In genomic region chr3:111859974-111860859, GRCh38 we compare ENCODE assay signal across 8 cellular contexts. TPM values are rescaled to one million over a fixed set of nuclear protein-coding genes. Genes with fewer than 3 reads are reported as not detected.
A peak's percentile ranks its signal among the peaks of the same experiment; 100 is the strongest.
DNase-seq lines count a peak whose midpoint lies in the region; ATAC-seq and TF ChIP-seq lines count a peak whose summit lies in the region.

No MANE protein-coding gene starts in this region.

- H3K27ac ChIP-seq in C4-2B: peak overlapping the region; percentile 7

- peak; percentile 91 for ATAC-seq in GM19324 (IDR thresholded peaks at IDR 0.05; ENCODE audit: low FRiP score, unreplicated experiment)
- ATAC-seq in HG03432 (IDR thresholded peaks at IDR 0.05; ENCODE audit: unreplicated experiment): peak; percentile 89
- ATAC-seq in effector memory CD8-positive, alpha-beta T cell (replicated peaks): peak; percentile 54
- ATAC-seq in memory B cell (ENCODE audit: low read depth): peak; percentile 71

- H3K9me3 Mint-ChIP-seq in activated CD4-positive, alpha-beta memory T cell treated with anti-CD3 and anti-CD28 coated beads, Interleukin-2, amount 10 ng/mL, durations not matched to agents 7 days and 5 days: no peaks in the 10 kb centered on the region
- H3K9me3 Mint-ChIP-seq in effector memory CD8-positive, alpha-beta T cell: no peaks in the 10 kb centered on the region
- H3K9me3 Mint-ChIP-seq in memory B cell: no peaks in the 10 kb centered on the region

- H3K4me3 Mint-ChIP-seq in activated CD4-positive, alpha-beta memory T cell treated with anti-CD3 and anti-CD28 coated beads, Interleukin-2, amount 10 ng/mL, durations not matched to agents 7 days and 5 days: peak overlapping the region; percentile 87
- H3K4me3 Mint-ChIP-seq in effector memory CD8-positive, alpha-beta T cell: peak overlapping the region; percentile 96 to 99
- H3K4me3 Mint-ChIP-seq in memory B cell: peak overlapping the region; percentile 92

- peaks cover 38% of the 10 kb centered on the region for H3K27me3 Mint-ChIP-seq in activated CD4-positive, alpha-beta memory T cell treated with anti-CD3 and anti-CD28 coated beads, Interleukin-2, amount 10 ng/mL, durations not matched to agents 7 days and 5 days
- H3K27me3 Mint-ChIP-seq in effector memory CD8-positive, alpha-beta T cell: no peaks in the 10 kb centered on the region
- peaks cover 14% of the 10 kb centered on the region for H3K27me3 Mint-ChIP-seq in memory B cell

- H3K4me1 Mint-ChIP-seq in activated CD4-positive, alpha-beta memory T cell treated with anti-CD3 and anti-CD28 coated beads, Interleukin-2, amount 10 ng/mL, durations not matched to agents 7 days and 5 days: peaks cover 18% of the 10 kb centered on the region
- peaks cover 29 to 46% of the 10 kb centered on the region in 2 donors for H3K4me1 Mint-ChIP-seq in effector memory CD8-positive, alpha-beta T cell (ENCODE audit: low read depth in 2 of 2)
- H3K4me1 Mint-ChIP-seq in memory B cell: peaks cover 4% of the 10 kb centered on the region

- no peaks in the 10 kb centered on the region for H3K36me3 Mint-ChIP-seq in activated CD4-positive, alpha-beta memory T cell treated with anti-CD3 and anti-CD28 coated beads, Interleukin-2, amount 10 ng/mL, durations not matched to agents 7 days and 5 days (ENCODE audit: low read depth)
- H3K36me3 Mint-ChIP-seq in effector memory CD8-positive, alpha-beta T cell (ENCODE audit: insufficient read depth): peaks cover 30% of the 10 kb centered on the region
- peaks cover 2% of the 10 kb centered on the region for H3K36me3 Mint-ChIP-seq in memory B cell

- H3K27ac Mint-ChIP-seq in activated CD4-positive, alpha-beta memory T cell treated with anti-CD3 and anti-CD28 coated beads, Interleukin-2, amount 10 ng/mL, durations not matched to agents 7 days and 5 days: peak overlapping the region; percentile 61
- H3K27ac Mint-ChIP-seq in effector memory CD8-positive, alpha-beta T cell: peak overlapping the region; percentile 97 to 98
- peak overlapping the region; percentile 78 for H3K27ac Mint-ChIP-seq in memory B cell

- CTCF ChIA-PET in activated CD4-positive, alpha-beta memory T cell treated with anti-CD3 and anti-CD28 coated beads, Interleukin-2, amount 10 ng/mL, durations not matched to agents 7 days and 5 days (lab: Charles Lee): interaction anchor here (0.8 to 2.6 kb wide), 23 partner anchors 10 to 194 kb away, joined by 3 to 48 read pairs (median 4); partner anchors contain the start of gene ABHD10

- POLR2A ChIA-PET in activated CD4-positive, alpha-beta memory T cell treated with anti-CD3 and anti-CD28 coated beads, Interleukin-2, amount 10 ng/mL, durations not matched to agents 7 days and 5 days (lab: Charles Lee): interaction anchor here (0.6 to 1.7 kb wide), 14 partner anchors 10 to 319 kb away, joined by 3 to 20 read pairs (median 3); partner anchors contain the start of genes ABHD10 and CD96

- TF ChIP-seq CTCF in C4-2B (conservative IDR thresholded peaks at IDR 0.05): peak; percentile 46

- peak; percentile 87 for DNase-seq in NCI-H69 (lab: John Stamatoyannopoulos, UW)
- peak; percentile 72 for DNase-seq in activated CD4-positive, alpha-beta memory T cell treated with anti-CD3 and anti-CD28 coated beads, Interleukin-2, amount 10 ng/mL, durations not matched to agents 7 days and 5 days
- DNase-seq in effector memory CD8-positive, alpha-beta T cell: peak; percentile 54 to 64 (median 59)
- DNase-seq in memory B cell (ENCODE audit: low spot score in 2 of 2): peak; percentile 53 to 55
- peak; percentile 5 for DNase-seq in stimulated activated CD8-positive, alpha-beta memory T cell treated with anti-CD3 and anti-CD28 coated beads, Interleukin-15, amount 100 ng/mL, for 24 hours (ENCODE audit: low read depth)

RNA-seq across cellular contexts. Expression of gene PHLDB2, which starts 1.2 kb away (rescaled TPM):
- total RNA-seq in activated CD4-positive, alpha-beta memory T cell treated with anti-CD3 and anti-CD28 coated beads, Interleukin-2, amount 10 ng/mL, durations not matched to agents 7 days and 5 days: 1 to 10 TPM; 4.6 to 6.3 TPM

Comparison
In these comparisons a context has a peak if more than half of its experiments do, and no peak if none do; other contexts are left out.
1. Peak in every context shown above with its lines: DNase-seq, ATAC-seq and H3K27ac ChIP-seq.
2. DNase-seq: peak in every context shown above with its lines; median percentile 87 in NCI-H69; 72 in activated CD4-positive, alpha-beta memory T cell treated with anti-CD3 and anti-CD28 coated beads, Interleukin-2, amount 10 ng/mL, durations not matched to agents 7 days and 5 days; 59 in effector memory CD8-positive, alpha-beta T cell; 54 in memory B cell; 5 in stimulated activated CD8-positive, alpha-beta memory T cell treated with anti-CD3 and anti-CD28 coated beads, Interleukin-15, amount 100 ng/mL, for 24 hours.